Comparison of ENCODE assay signal across 8 cellular contexts in genomic region chr2:134460583-134460998, GRCh38.
A peak's percentile ranks its signal among the peaks of the same experiment; 100 is the strongest.
DNase-seq lines count a peak whose midpoint lies in the region; ATAC-seq and TF ChIP-seq lines count a peak whose summit lies in the region.

No MANE protein-coding gene starts in this region.

- no peak overlapping the region for H3K4me2 ChIP-seq in SU-DHL-6 (ENCODE audit: low read depth, low read length, poor library complexity, severe bottlenecking)

- no peaks in the 10 kb centered on the region for H3K9me3 Mint-ChIP-seq in type B pancreatic cell

- H3K27me3 Mint-ChIP-seq in type B pancreatic cell = no peaks in the 10 kb centered on the region

- no peaks in the 10 kb centered on the region for H3K36me3 ChIP-seq in SU-DHL-6 (ENCODE audit: low read length)
- H3K36me3 ChIP-seq in lower lobe of right lung = peaks cover 2% of the 10 kb centered on the region

- H3K27me3 ChIP-seq in SU-DHL-6 (ENCODE audit: low read length) (no peaks in the 10 kb centered on the region), dorsolateral prefrontal cortex (no peaks in the 10 kb centered on the region), lower lobe of right lung (ENCODE audit: low read depth) (no peaks in the 10 kb centered on the region)

- intact Hi-C loops in dorsolateral prefrontal cortex (cut with DNase I) = loop anchor here (5.0 to 10.0 kb wide), 2 partner anchors 324 to 437 kb away; no protein-coding TSS in a partner anchor
- intact Hi-C loops in lower lobe of right lung (cut with DNase I) = no loop called here

- H4K20me1 ChIP-seq in SU-DHL-6 (ENCODE audit: low read depth, low read length) = no peaks in the 10 kb centered on the region

- no peaks in the 10 kb centered on the region for H3K79me2 ChIP-seq in SU-DHL-6 (ENCODE audit: insufficient read depth, low read length)

- peak; percentile 64 for DNase-seq in 8988T
- DNase-seq in GM12864 (ENCODE audit: low read depth) = peak; percentile 16
- peak; percentile 11 for DNase-seq in HFF-Myc (ENCODE audit: extremely low read depth, low read depth)
- DNase-seq in NCI-H1092 (lab: John Stamatoyannopoulos, UW) = peak; percentile 66
- peak; percentile 43 to 95 (median 78) for DNase-seq in dorsolateral prefrontal cortex
- peak; percentile 58 for DNase-seq in lower lobe of right lung
- peak; percentile 71 for DNase-seq in type B pancreatic cell (ENCODE audit: extremely low spot score, unreplicated experiment)

- TF ChIP-seq CTCF in GM12864 (IDR thresholded peaks at IDR 0.05; ENCODE audit: low read depth, low read length, missing control alignments) = peak; percentile 88
- TF ChIP-seq CTCF in HFF-Myc (IDR thresholded peaks at IDR 0.05; ENCODE audit: low read depth, low read length, missing control alignments) = peak; percentile 58
- peak; percentile 54 for TF ChIP-seq CTCF in SU-DHL-6 (IDR thresholded peaks at IDR 0.05; ENCODE audit: insufficient read depth, low read length, poor library complexity, severe bottlenecking)
- peak in 55 of 56 donors; percentile 41 to 77 (median 66) for TF ChIP-seq CTCF in dorsolateral prefrontal cortex (IDR thresholded peaks at IDR 0.05 in 54 of 56, conservative IDR thresholded peaks at IDR 0.05 in 2 of 56; ENCODE audit: low read depth in 1 of 56, partially characterized antibody in 56 of 56)
- TF ChIP-seq CTCF in lower lobe of right lung (IDR thresholded peaks at IDR 0.05) = peak; percentile 38
- TF ChIP-seq CTCF in type B pancreatic cell (conservative IDR thresholded peaks at IDR 0.05) = peak; percentile 77

- H3K9me3 ChIP-seq in SU-DHL-6 (ENCODE audit: insufficient read depth, low read length) (no peaks in the 10 kb centered on the region), lower lobe of right lung (no peaks in the 10 kb centered on the region)

- H3K4me3 Mint-ChIP-seq in type B pancreatic cell = no peak overlapping the region

- H3K27ac ChIP-seq in SU-DHL-6 (ENCODE audit: low read depth, low read length) (no peak overlapping the region), dorsolateral prefrontal cortex (peak overlapping the region in 1 of 59 donors; percentile 66), lower lobe of right lung (no peak overlapping the region)

- H3K36me3 Mint-ChIP-seq in type B pancreatic cell = no peaks in the 10 kb centered on the region

- no peaks in the 10 kb centered on the region for H3K9me2 ChIP-seq in SU-DHL-6 (replicated peaks; ENCODE audit: insufficient read depth, low read length)

- peaks cover 8% of the 10 kb centered on the region for H3K4me1 ChIP-seq in lower lobe of right lung

- H3K4me3 ChIP-seq in GM12864 (ENCODE audit: low read depth, low read length) = no peak overlapping the region
- H3K4me3 ChIP-seq in HFF-Myc (replicated peaks; ENCODE audit: low read depth, low read length) = no peak overlapping the region
- no peak overlapping the region for H3K4me3 ChIP-seq in SU-DHL-6 (ENCODE audit: insufficient read depth, low read length, poor library complexity, severe bottlenecking)
- no peak overlapping the region for H3K4me3 ChIP-seq in dorsolateral prefrontal cortex
- H3K4me3 ChIP-seq in lower lobe of right lung = no peak overlapping the region

- H3K27ac Mint-ChIP-seq in type B pancreatic cell = peak overlapping the region; percentile 29

- H3F3A ChIP-seq in SU-DHL-6 (ENCODE audit: insufficient read depth) = no peaks in the 10 kb centered on the region

- H2AFZ ChIP-seq in SU-DHL-6 (ENCODE audit: low read depth, low read length, severe bottlenecking) = no peak overlapping the region

- peak; percentile 29 to 65 for ATAC-seq in lower lobe of right lung

- H3K4me1 Mint-ChIP-seq in type B pancreatic cell (ENCODE audit: unreplicated experiment) = peaks cover 10% of the 10 kb centered on the region

- no peak overlapping the region for H3K9ac ChIP-seq in SU-DHL-6 (ENCODE audit: low read length)

Comparison
In these comparisons a context has a peak if more than half of its experiments do, and no peak if none do; other contexts are left out.
1. DNase-seq: peak in every context shown above with its lines; median percentile 78 in dorsolateral prefrontal cortex; 71 in type B pancreatic cell; 66 in NCI-H1092; 64 in 8988T; 58 in lower lobe of right lung; 16 in GM12864; 11 in HFF-Myc.
2. CTCF ChIP-seq: peak in every context shown above with its lines; median percentile 88 in GM12864; 77 in type B pancreatic cell; 66 in dorsolateral prefrontal cortex; 58 in HFF-Myc; 54 in SU-DHL-6; 38 in lower lobe of right lung.